Comparison of ENCODE assay signal across 1 cellular context in the genomic region with DNA sequence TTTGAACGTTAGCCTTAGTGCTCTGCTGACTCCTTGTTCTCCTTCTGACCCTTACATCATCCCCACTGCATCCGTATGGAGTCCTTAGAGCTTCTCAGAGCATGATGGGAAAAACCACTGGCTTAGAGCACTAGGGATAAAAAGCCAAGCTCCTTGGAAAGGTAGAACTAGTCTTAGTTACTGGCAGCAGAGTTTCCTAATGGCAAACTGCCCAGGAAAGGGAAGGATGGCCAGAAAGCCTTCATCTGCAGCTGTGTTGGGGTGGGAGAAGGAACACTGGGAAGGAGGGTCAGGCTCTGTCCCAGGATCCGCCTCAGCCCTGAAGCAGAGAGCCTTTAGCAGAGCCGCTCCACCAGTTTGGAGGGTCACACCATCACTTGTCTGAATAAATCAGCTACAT.
TF ChIP-seq lines count a peak whose summit lies in the region.

No MANE protein-coding gene starts in this region.

TF ChIP-seq in IMR-90, 13 proteins besides CTCF, POLR2A, EP300 and RAD21:
- no peak for TF ChIP-seq BHLHE40 (IDR thresholded peaks at IDR 0.05; ENCODE audit: low read depth, low read length)
- no peak for TF ChIP-seq RCOR1 (IDR thresholded peaks at IDR 0.05; ENCODE audit: insufficient replicate concordance, low read length)
- no peak for TF ChIP-seq NFE2L2 (IDR thresholded peaks at IDR 0.05; ENCODE audit: low read depth, low read length)
- no peak for TF ChIP-seq RFX5 (IDR thresholded peaks at IDR 0.05; ENCODE audit: low read depth, low read length)
- no peak for TF ChIP-seq FOS (IDR thresholded peaks at IDR 0.05; ENCODE audit: low read depth, low read length)
- no peak for TF ChIP-seq MXI1 (IDR thresholded peaks at IDR 0.05; ENCODE audit: borderline replicate concordance, low read depth, low read length)
- TF ChIP-seq SMC3 (IDR thresholded peaks at IDR 0.05; ENCODE audit: low read depth, low read length), result no peak
- no peak for TF ChIP-seq MAFK (IDR thresholded peaks at IDR 0.05; ENCODE audit: low read depth, low read length)
- TF ChIP-seq, protein P1, sequence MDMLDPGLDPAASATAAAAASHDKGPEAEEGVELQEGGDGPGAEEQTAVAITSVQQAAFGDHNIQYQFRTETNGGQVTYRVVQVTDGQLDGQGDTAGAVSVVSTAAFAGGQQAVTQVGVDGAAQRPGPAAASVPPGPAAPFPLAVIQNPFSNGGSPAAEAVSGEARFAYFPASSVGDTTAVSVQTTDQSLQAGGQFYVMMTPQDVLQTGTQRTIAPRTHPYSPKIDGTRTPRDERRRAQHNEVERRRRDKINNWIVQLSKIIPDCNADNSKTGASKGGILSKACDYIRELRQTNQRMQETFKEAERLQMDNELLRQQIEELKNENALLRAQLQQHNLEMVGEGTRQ (IDR thresholded peaks at IDR 0.05; ENCODE audit: low read depth, low read length), result no peak
- no peak for TF ChIP-seq CEBPB (IDR thresholded peaks at IDR 0.05; ENCODE audit: low read depth, low read length)
- TF ChIP-seq, protein P2, sequence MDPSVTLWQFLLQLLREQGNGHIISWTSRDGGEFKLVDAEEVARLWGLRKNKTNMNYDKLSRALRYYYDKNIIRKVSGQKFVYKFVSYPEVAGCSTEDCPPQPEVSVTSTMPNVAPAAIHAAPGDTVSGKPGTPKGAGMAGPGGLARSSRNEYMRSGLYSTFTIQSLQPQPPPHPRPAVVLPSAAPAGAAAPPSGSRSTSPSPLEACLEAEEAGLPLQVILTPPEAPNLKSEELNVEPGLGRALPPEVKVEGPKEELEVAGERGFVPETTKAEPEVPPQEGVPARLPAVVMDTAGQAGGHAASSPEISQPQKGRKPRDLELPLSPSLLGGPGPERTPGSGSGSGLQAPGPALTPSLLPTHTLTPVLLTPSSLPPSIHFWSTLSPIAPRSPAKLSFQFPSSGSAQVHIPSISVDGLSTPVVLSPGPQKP (IDR thresholded peaks at IDR 0.05; ENCODE audit: borderline replicate concordance, low read depth, low read length), result no peak
- TF ChIP-seq MAZ (IDR thresholded peaks at IDR 0.05; ENCODE audit: borderline replicate concordance, low read depth, low read length), result no peak
- no peak for TF ChIP-seq CHD1 (IDR thresholded peaks at IDR 0.05; ENCODE audit: low read depth, low read length)
